Comparison of ENCODE assay signal across 29 cellular contexts in genomic region chr2:99868260-99868659, GRCh38.
A peak's percentile ranks its signal among the peaks of the same experiment; 100 is the strongest.
DNase-seq lines count a peak whose midpoint lies in the region; ATAC-seq, FAIRE-seq and TF ChIP-seq lines count a peak whose summit lies in the region.
"Had no signal": no experiment of that assay in that cellular context is flagged by ENCODE, and none has a peak within 500 bp of the region (broad histone marks: within the 10 kb centered on the region; RNA-seq: fewer than 3 reads in every experiment).

No MANE protein-coding gene starts in this region.

- POLR2A ChIA-PET in SK-N-SH (lab: Yijun Ruan, JAX) (interaction anchor here (1.1 kb wide), 1 partner anchor 212 kb away, joined by 4 read pairs; no protein-coding TSS in a partner anchor), endothelial cell of umbilical vein (lab: Charles Lee) (no interaction called here)

- BruUV-seq in endothelial cell of umbilical vein (replicated peaks; lab: Mats Ljungman, UMichigan), result no TSS peak

- no peaks in the 10 kb centered on the region for H3K79me2 ChIP-seq in SK-N-SH (ENCODE audit: insufficient read depth)
- no peaks in the 10 kb centered on the region for H3K79me2 ChIP-seq in endothelial cell of umbilical vein (ENCODE audit: control insufficient read depth, insufficient read depth, low read length)
- H3K79me2 ChIP-seq: hepatocyte had no signal

- ATAC-seq in SK-N-SH treated with all-trans-retinoic acid at 6 μM for 48 hours (no peak), GM18511 (IDR thresholded peaks at IDR 0.05; ENCODE audit: unreplicated experiment) (no peak)
- no peak for ATAC-seq in stimulated activated memory B cell treated with anti-CD40 and anti-IgM and Interleukin-4, amounts not matched to agents 10 μg/mL and 1 μg/mL and 100 μg/mL, for 72 hours
- ATAC-seq: activated naive CD4-positive, alpha-beta T cell treated with anti-CD3 and anti-CD28 coated beads, Interleukin-2, amount 50 U/mL, for 72 hours; GM12878; HCT116; HepG2; stimulated activated naive CD8-positive, alpha-beta T cell treated with anti-CD3 and anti-CD28 coated beads, Interleukin-15, amount 100 ng/mL, for 72 hours; T-cell had no signal

- peak overlapping the region; percentile 48 for H3K27ac Mint-ChIP-seq in stimulated activated memory B cell treated with anti-CD40 and anti-IgM and Interleukin-4, amounts not matched to agents 10 μg/mL and 1 μg/mL and 100 μg/mL, for 72 hours
- H3K27ac Mint-ChIP-seq: activated naive CD4-positive, alpha-beta T cell treated with anti-CD3 and anti-CD28 coated beads, Interleukin-2, amount 50 U/mL, for 72 hours; stimulated activated naive CD8-positive, alpha-beta T cell treated with anti-CD3 and anti-CD28 coated beads, Interleukin-15, amount 100 ng/mL, for 72 hours; T-cell had no signal

- no peaks in the 10 kb centered on the region for H3K9me3 ChIP-seq in SK-N-SH
- H3K9me3 ChIP-seq in KOPT-K1 (ENCODE audit: insufficient read depth, low read length, poor library complexity, severe bottlenecking), result no peaks in the 10 kb centered on the region
- no peaks in the 10 kb centered on the region for H3K9me3 ChIP-seq in endothelial cell of umbilical vein (replicated peaks; ENCODE audit: control insufficient read depth, insufficient read depth, low read length)
- H3K9me3 ChIP-seq in stomach, result no peaks in the 10 kb centered on the region
- H3K9me3 ChIP-seq: Caco-2, SJCRH30, tibial artery had no signal

- H2AFZ ChIP-seq in SK-N-SH (ENCODE audit: low read depth) (no peak overlapping the region), endothelial cell of umbilical vein (ENCODE audit: low read depth, low read length) (no peak overlapping the region)
- H2AFZ ChIP-seq: hepatocyte had no signal

- H4K20me1 ChIP-seq in SK-N-SH (ENCODE audit: insufficient read depth), result no peaks in the 10 kb centered on the region
- no peaks in the 10 kb centered on the region for H4K20me1 ChIP-seq in endothelial cell of umbilical vein (replicated peaks; ENCODE audit: control insufficient read depth, extremely low read depth, insufficient read depth, low read length)

- DNase-seq in SK-N-SH (peak; percentile 52), endothelial cell of umbilical vein (ENCODE audit: low read depth, low spot score) (no peak), stomach (no peak), A172 (ENCODE audit: low spot score) (no peak)
- DNase-seq: activated CD4-positive, alpha-beta T cell treated with anti-CD3 and anti-CD28 coated beads, Interleukin-2, amount 50 U/mL, for 4 hours; DMS79 treated with DMSO at 0.1 percent for 48 hours; NCI-H1105; NCI-H2081; NCI-H345; NCI-H748 treated with DMSO at 0.1 percent for 48 hours; stimulated activated naive CD8-positive, alpha-beta T cell treated with anti-CD3 and anti-CD28 coated beads, Interleukin-15, amount 100 ng/mL, for 72 hours; T-cell; tibial artery had no signal

- H3K4me2 ChIP-seq in SK-N-SH (no peak overlapping the region), endothelial cell of umbilical vein (ENCODE audit: insufficient read depth, low read length) (no peak overlapping the region)
- H3K4me2 ChIP-seq: hepatocyte had no signal

- peak in 1 of 2 experiments; percentile 52; a peak in 2 of 4 replicates for TF ChIP-seq EP300 in SK-N-SH (IDR thresholded peaks at IDR 0.05; ENCODE audit: borderline replicate concordance in 1 of 2, low read depth in 1 of 2, low read length in 1 of 2)
- no peak for TF ChIP-seq EP300 in stomach (IDR thresholded peaks at IDR 0.05)

- no peak overlapping the region for H3K9ac ChIP-seq in SK-N-SH
- H3K9ac ChIP-seq in endothelial cell of umbilical vein (replicated peaks; ENCODE audit: extremely low read depth, insufficient read depth, low read length), result no peak overlapping the region

- peak; percentile 14; the same call in 1 of the 2 replicates for TF ChIP-seq RAD21 in SK-N-SH (IDR thresholded peaks at IDR 0.05; ENCODE audit: low read length)

- WGBS in SK-N-SH (ENCODE audit: low lambda C conversion rate), result 83% methylated on average over 4 of the region's 4 CpGs
- 92 to 95% (median 94%) methylated on average over 4 of the region's 4 CpGs for WGBS in stomach, 5 donors

- H3K4me3 Mint-ChIP-seq in stimulated activated memory B cell treated with anti-CD40 and anti-IgM and Interleukin-4, amounts not matched to agents 10 μg/mL and 1 μg/mL and 100 μg/mL, for 72 hours, result no peak overlapping the region
- H3K4me3 Mint-ChIP-seq: stimulated activated naive CD8-positive, alpha-beta T cell treated with anti-CD3 and anti-CD28 coated beads, Interleukin-15, amount 100 ng/mL, for 72 hours; T-cell had no signal

- CTCF ChIA-PET in SK-N-SH (lab: Yijun Ruan, JAX), result interaction anchor here (1.3 kb wide), 1 partner anchor 309 kb away, joined by 3 read pairs; no protein-coding TSS in a partner anchor
- CTCF ChIA-PET in endothelial cell of umbilical vein (lab: Charles Lee), result no interaction called here

- no peak for TF ChIP-seq CTCF in SK-N-SH (IDR thresholded peaks at IDR 0.05)
- no peak for TF ChIP-seq CTCF in endothelial cell of umbilical vein (IDR thresholded peaks at IDR 0.05; ENCODE audit: extremely low read depth in 1 of 2, insufficient read depth in 1 of 2, low read depth in 1 of 2, low read length in 2 of 2)
- no peak for TF ChIP-seq CTCF in stomach (IDR thresholded peaks at IDR 0.05)

- no peaks in the 10 kb centered on the region for H3K27me3 ChIP-seq in SK-N-SH (ENCODE audit: insufficient read depth)
- no peaks in the 10 kb centered on the region for H3K27me3 ChIP-seq in endothelial cell of umbilical vein (ENCODE audit: control insufficient read depth in 2 of 2, insufficient read depth in 2 of 2, low read length in 2 of 2)
- H3K27me3 ChIP-seq in stomach, result no peaks in the 10 kb centered on the region
- H3K27me3 ChIP-seq: cardiac muscle cell, hepatocyte, SJCRH30, tibial artery had no signal

- no peaks in the 10 kb centered on the region for H3K36me3 ChIP-seq in SK-N-SH (replicated peaks in 1 of 2; ENCODE audit: control insufficient read depth in 1 of 2, insufficient read depth in 2 of 2, low read length in 1 of 2)
- H3K36me3 ChIP-seq in KOPT-K1 (ENCODE audit: insufficient read depth, low read length), result no peaks in the 10 kb centered on the region
- no peaks in the 10 kb centered on the region for H3K36me3 ChIP-seq in endothelial cell of umbilical vein (ENCODE audit: control insufficient read depth in 2 of 2, extremely low read depth in 1 of 2, insufficient read depth in 2 of 2, low read length in 2 of 2)
- no peaks in the 10 kb centered on the region for H3K36me3 ChIP-seq in stomach
- H3K36me3 ChIP-seq: cardiac muscle cell, SJCRH30, tibial artery had no signal

- dilution Hi-C loops in endothelial cell of umbilical vein (cut with MboI; ENCODE audit: extremely low pct_ligation_motif_present, low sequenced_read_pairs), result no loop called here

- no peaks in the 10 kb centered on the region for H3K27me3 Mint-ChIP-seq in stimulated activated memory B cell treated with anti-CD40 and anti-IgM and Interleukin-4, amounts not matched to agents 10 μg/mL and 1 μg/mL and 100 μg/mL, for 72 hours
- H3K27me3 Mint-ChIP-seq: stimulated activated naive CD8-positive, alpha-beta T cell treated with anti-CD3 and anti-CD28 coated beads, Interleukin-15, amount 100 ng/mL, for 72 hours; T-cell had no signal

- H3K9me2 ChIP-seq in SK-N-SH, result no peaks in the 10 kb centered on the region

- TF ChIP-seq POLR2A in endothelial cell of umbilical vein (IDR thresholded peaks at IDR 0.05; ENCODE audit: low read depth, low read length), result no peak
- TF ChIP-seq POLR2A in stomach (IDR thresholded peaks at IDR 0.05), result no peak

- H3K9me1 ChIP-seq in endothelial cell of umbilical vein (replicated peaks; ENCODE audit: control insufficient read depth, extremely low read depth, insufficient read depth, low read length), result no peaks in the 10 kb centered on the region

- no peak for FAIRE-seq in endothelial cell of umbilical vein (lab: Jason Lieb, UNC)
- FAIRE-seq: endometrium, frontal cortex, GM12878, HepG2 had no signal

- H3K36me3 Mint-ChIP-seq in stimulated activated memory B cell treated with anti-CD40 and anti-IgM and Interleukin-4, amounts not matched to agents 10 μg/mL and 1 μg/mL and 100 μg/mL, for 72 hours, result peaks cover 37% of the 10 kb centered on the region
- H3K36me3 Mint-ChIP-seq: activated naive CD4-positive, alpha-beta T cell treated with anti-CD3 and anti-CD28 coated beads, Interleukin-2, amount 50 U/mL, for 72 hours had no signal

- H3K4me1 ChIP-seq in SK-N-SH (ENCODE audit: control insufficient read depth in 1 of 2, insufficient read depth in 2 of 2, low read depth in 1 of 2, low read length in 1 of 2) (peaks cover 0 to 24% of the 10 kb centered on the region in 2 experiments; a peak in 2 of 4 replicates), endothelial cell of umbilical vein (ENCODE audit: control insufficient read depth, extremely low read depth, insufficient read depth, low read length) (peaks cover 13% of the 10 kb centered on the region), stomach (peaks cover 4 to 14% (median 12%) of the 10 kb centered on the region in 4 donors)
- H3K4me1 ChIP-seq: Caco-2, SJCRH30 had no signal

- H3K4me1 Mint-ChIP-seq in stimulated activated memory B cell treated with anti-CD40 and anti-IgM and Interleukin-4, amounts not matched to agents 10 μg/mL and 1 μg/mL and 100 μg/mL, for 72 hours, result peaks cover 52% of the 10 kb centered on the region
- H3K4me1 Mint-ChIP-seq: stimulated activated naive CD8-positive, alpha-beta T cell treated with anti-CD3 and anti-CD28 coated beads, Interleukin-15, amount 100 ng/mL, for 72 hours had no signal

- no peak overlapping the region for H3K4me3 ChIP-seq in SK-N-SH (ENCODE audit: low read depth in 2 of 2, low read length in 1 of 2)
- no peak overlapping the region for H3K4me3 ChIP-seq in endothelial cell of umbilical vein (replicated peaks in 1 of 3; ENCODE audit: insufficient read depth in 1 of 3, low read depth in 1 of 3, low read length in 3 of 3)
- no peak overlapping the region for H3K4me3 ChIP-seq in stomach
- H3K4me3 ChIP-seq: cardiac muscle cell, GM12878, hepatocyte, SJCRH30, skin epidermis, tibial artery had no signal

- peak overlapping the region in 1 of 2 experiments; percentile 65; a peak in 2 of 4 replicates for H3K27ac ChIP-seq in SK-N-SH (ENCODE audit: low read depth in 2 of 2, low read length in 1 of 2)
- H3K27ac ChIP-seq in KOPT-K1 (ENCODE audit: low read depth, low read length, poor library complexity, severe bottlenecking), result peak overlapping the region; percentile 16
- H3K27ac ChIP-seq in endothelial cell of umbilical vein (ENCODE audit: insufficient read depth, low read depth, low read length), result peak overlapping the region; percentile 55
- H3K27ac ChIP-seq in stomach, result no peak overlapping the region
- H3K27ac ChIP-seq: cardiac muscle cell, hepatocyte, HL-60, SJCRH30, skin epidermis, tibial artery had no signal

- intact Hi-C loops in endothelial cell of umbilical vein (cut with micrococcal nuclease), result no loop called here
- intact Hi-C loops in stomach (cut with DNase I; ENCODE audit: low total_unique reads), result no loop called here

- no peaks in the 10 kb centered on the region for H3K9me3 Mint-ChIP-seq in stimulated activated memory B cell treated with anti-CD40 and anti-IgM and Interleukin-4, amounts not matched to agents 10 μg/mL and 1 μg/mL and 100 μg/mL, for 72 hours
- H3K9me3 Mint-ChIP-seq: stimulated activated naive CD8-positive, alpha-beta T cell treated with anti-CD3 and anti-CD28 coated beads, Interleukin-15, amount 100 ng/mL, for 72 hours; T-cell had no signal

- no peaks in the 10 kb centered on the region for H3F3A ChIP-seq in SK-N-SH (replicated peaks; ENCODE audit: insufficient read depth)

TF ChIP-seq in endothelial cell of umbilical vein, 7 proteins besides CTCF, POLR2A, EP300 and RAD21 (continues in another document):
- TF ChIP-seq JUN (IDR thresholded peaks at IDR 0.05; ENCODE audit: borderline replicate concordance, insufficient read depth, insufficient read length, low read depth), result no peak

Comparison
In these comparisons a context has a peak if more than half of its experiments do, and no peak if none do; other contexts are left out.
1. H3K27ac ChIP-seq: peak in KOPT-K1 (single experiment) and endothelial cell of umbilical vein (single experiment); none in stomach (0 of 5).